Comparison of ENCODE assay signal across 8 cellular contexts in the genomic region with DNA sequence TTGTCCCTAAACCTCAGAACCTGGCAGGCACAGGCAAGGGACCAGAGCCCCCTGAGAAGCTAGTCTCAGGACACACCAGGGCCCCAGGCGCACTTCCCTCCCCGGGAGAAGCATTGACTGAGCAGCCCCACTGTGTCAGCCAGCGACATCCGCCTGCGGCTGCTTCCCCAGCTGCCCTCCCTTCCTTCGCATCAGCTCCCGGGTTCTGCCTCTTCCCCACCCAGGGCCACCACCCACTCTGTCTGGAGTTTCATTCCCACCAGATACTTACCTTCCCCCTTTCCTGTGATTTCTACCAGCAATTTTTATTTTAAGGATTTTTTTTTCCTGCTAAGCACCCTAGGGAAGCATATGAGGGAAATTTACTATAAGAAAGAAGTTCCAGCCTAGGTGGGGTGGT.
A peak's percentile ranks its signal among the peaks of the same experiment; 100 is the strongest.
DNase-seq lines count a peak whose midpoint lies in the region; ATAC-seq, FAIRE-seq and TF ChIP-seq lines count a peak whose summit lies in the region.

No MANE protein-coding gene starts in this region.

- H3K4me2 ChIP-seq in K562 (ENCODE audit: insufficient read depth, low read length): no peak overlapping the region

- DNase-seq in H7: peak; percentile 82
- no peak for DNase-seq in K562 (ENCODE audit: extremely low read depth in 1 of 4, low spot score in 3 of 4)
- DNase-seq in left kidney (ENCODE audit: low read depth, low spot score): peak; percentile 63
- DNase-seq in stimulated activated CD4-positive, alpha-beta T cell treated with anti-CD3 and anti-CD28 coated beads, Interleukin-2, amount 100 ng/mL, for 48 hours: no peak
- DNase-seq in activated CD4-positive, CD25-positive, alpha-beta regulatory T cell treated with anti-CD3 and anti-CD28 coated beads, Interleukin-2, amount 50 U/mL, for 72 hours: no peak
- no peak for DNase-seq in HAP-1 (ENCODE audit: low spot score in 2 of 2)

- H3K9me3 ChIP-seq in K562 (replicated peaks; ENCODE audit: control insufficient read depth, insufficient read depth, low read depth, low read length): no peaks in the 10 kb centered on the region
- H3K9me3 ChIP-seq in skeletal muscle tissue (ENCODE audit: control insufficient read depth in 3 of 3, low read length in 3 of 3): no peaks in the 10 kb centered on the region
- H3K9me3 ChIP-seq in HAP-1: no peaks in the 10 kb centered on the region

- CTCF ChIA-PET in K562 (lab: Yijun Ruan, JAX; ENCODE audit: low intra/inter-chr PET ratio): no interaction called here

- BruUV-seq in K562 (replicated peaks; lab: Mats Ljungman, UMichigan): no TSS peak

- no peaks in the 10 kb centered on the region for H4K20me1 ChIP-seq in K562 (replicated peaks; ENCODE audit: control insufficient read depth, insufficient read depth, low read length)

- no peak for TF ChIP-seq POLR2A in K562 (conservative IDR thresholded peaks at IDR 0.05)

- no peaks in the 10 kb centered on the region for H3K27me3 ChIP-seq in H7 (ENCODE audit: control insufficient read depth, insufficient read depth, low read length)
- H3K27me3 ChIP-seq in K562 (ENCODE audit: control insufficient read depth in 2 of 2, insufficient read depth in 2 of 2, low read length in 2 of 2): no peaks in the 10 kb centered on the region
- H3K27me3 ChIP-seq in skeletal muscle tissue (ENCODE audit: control insufficient read depth in 3 of 3, insufficient read depth in 3 of 3, low read length in 3 of 3): no peaks in the 10 kb centered on the region
- H3K27me3 ChIP-seq in HAP-1 (ENCODE audit: low read depth): no peaks in the 10 kb centered on the region

- H3K27ac ChIP-seq in K562 (ENCODE audit: extremely low read depth, low read depth, low read length) (no peak overlapping the region), skeletal muscle tissue (ENCODE audit: low read depth, low read length) (peak overlapping the region; percentile 3)

- no peak for TF ChIP-seq RAD21 in K562 (CRISPR knock-in tag; conservative IDR thresholded peaks at IDR 0.05 in 1 of 2, IDR thresholded peaks at IDR 0.05 in 1 of 2)

- no peaks in the 10 kb centered on the region for H3K36me3 ChIP-seq in H7 (replicated peaks; ENCODE audit: control insufficient read depth, insufficient read depth, low read length)
- no peaks in the 10 kb centered on the region for H3K36me3 ChIP-seq in K562 (ENCODE audit: control insufficient read depth, insufficient read depth, low read length)
- peaks cover 0 to 3% (median 0%) of the 10 kb centered on the region in 3 donors for H3K36me3 ChIP-seq in skeletal muscle tissue (ENCODE audit: control insufficient read depth in 3 of 3, insufficient read depth in 3 of 3, low read length in 3 of 3)
- H3K36me3 ChIP-seq in HAP-1 (replicated peaks): no peaks in the 10 kb centered on the region

- WGBS in K562 (ENCODE audit: insufficient coverage, low coverage, missing lambda C conversion rate): 74% methylated on average over 5 of the region's 7 CpGs

- FAIRE-seq in K562 (lab: Jason Lieb, UNC): no peak

- peak overlapping the region in 1 of 2 experiments; percentile 55; a peak in 2 of 4 replicates for H3K9ac ChIP-seq in K562 (ENCODE audit: insufficient read depth in 1 of 2, low read depth in 2 of 2, low read length in 2 of 2)
- H3K9ac ChIP-seq in skeletal muscle tissue (ENCODE audit: low read depth in 1 of 3, low read length in 3 of 3): no peak overlapping the region

- intact Hi-C loops in K562 (cut with micrococcal nuclease): no loop called here

- ATAC-seq in K562: peak; percentile 32; the same call in 1 of the 3 replicates
- ATAC-seq in GM21576 (IDR thresholded peaks at IDR 0.05; ENCODE audit: unreplicated experiment): no peak

- POLR2A ChIA-PET in K562 (lab: Yijun Ruan, JAX): interaction anchor here (0.6 kb wide), 1 partner anchor 67 kb away, joined by 3 read pairs; no protein-coding TSS in a partner anchor

- H3K9me1 ChIP-seq in K562 (ENCODE audit: control insufficient read depth, insufficient read depth, low read length): no peaks in the 10 kb centered on the region

- H3K4me1 ChIP-seq in K562 (replicated peaks in 1 of 2; ENCODE audit: control insufficient read depth in 2 of 2, insufficient read depth in 2 of 2, low read length in 2 of 2): peaks cover 13 to 28% of the 10 kb centered on the region in 2 experiments; a peak in 4 of 5 replicates
- peaks cover 18 to 24% (median 23%) of the 10 kb centered on the region in 3 donors for H3K4me1 ChIP-seq in skeletal muscle tissue (ENCODE audit: control insufficient read depth in 3 of 3, insufficient read depth in 3 of 3, low read length in 3 of 3)
- peaks cover 8% of the 10 kb centered on the region for H3K4me1 ChIP-seq in HAP-1

- H3K4me3 ChIP-seq in H7 (ENCODE audit: insufficient read depth, low read depth, low read length) (no peak overlapping the region), K562 (no peak overlapping the region), skeletal muscle tissue (ENCODE audit: low read length in 3 of 3) (no peak overlapping the region), HAP-1 (no peak overlapping the region)

- TF ChIP-seq EP300 in K562 (IDR thresholded peaks at IDR 0.05; ENCODE audit: low read length): no peak

- H2AFZ ChIP-seq in K562 (ENCODE audit: low read depth, low read length): no peak overlapping the region; the same call in 1 of the 2 replicates

- in situ Hi-C loops in K562 (cut with MboI): no loop called here
- in situ Hi-C loops in HAP-1 (cut with MboI; ENCODE audit: low sequenced_read_pairs): no loop called here

- no peaks in the 10 kb centered on the region for H3K79me2 ChIP-seq in K562 (ENCODE audit: control insufficient read depth, insufficient read depth, low read length)

- TF ChIP-seq CTCF in K562 (IDR thresholded peaks at IDR 0.05 in 2 of 3, conservative IDR thresholded peaks at IDR 0.05 in 1 of 3; ENCODE audit: insufficient read depth in 2 of 3, low read depth in 1 of 3, low read length in 3 of 3): no peak

TF ChIP-seq in K562, 482 proteins besides CTCF, POLR2A, EP300 and RAD21:
- TF ChIP-seq ETV5 (CRISPR knock-in tag; IDR thresholded peaks at IDR 0.05; ENCODE audit: low read depth) (no peak), SRSF1 (IDR thresholded peaks at IDR 0.05; ENCODE audit: low read depth, low read length) (no peak), RFX5 (IDR thresholded peaks at IDR 0.05; ENCODE audit: low read depth, low read length) (no peak)
- TF ChIP-seq, protein P1, sequence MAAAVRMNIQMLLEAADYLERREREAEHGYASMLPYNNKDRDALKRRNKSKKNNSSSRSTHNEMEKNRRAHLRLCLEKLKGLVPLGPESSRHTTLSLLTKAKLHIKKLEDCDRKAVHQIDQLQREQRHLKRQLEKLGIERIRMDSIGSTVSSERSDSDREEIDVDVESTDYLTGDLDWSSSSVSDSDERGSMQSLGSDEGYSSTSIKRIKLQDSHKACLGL (CRISPR knock-in tag; IDR thresholded peaks at IDR 0.05; ENCODE audit: borderline replicate concordance, poor library complexity, severe bottlenecking): no peak

Comparison
In these comparisons a context has a peak if more than half of its experiments do, and no peak if none do; other contexts are left out.
1. DNase-seq: peak in H7 (single experiment) and left kidney (single experiment); none in K562 (0 of 4), stimulated activated CD4-positive, alpha-beta T cell treated with anti-CD3 and anti-CD28 coated beads, Interleukin-2, amount 100 ng/mL, for 48 hours (0 of 2), activated CD4-positive, CD25-positive, alpha-beta regulatory T cell treated with anti-CD3 and anti-CD28 coated beads, Interleukin-2, amount 50 U/mL, for 72 hours (single experiment) and HAP-1 (0 of 2).